1 cellular context compared by ENCODE assay signal in the genomic region with DNA sequence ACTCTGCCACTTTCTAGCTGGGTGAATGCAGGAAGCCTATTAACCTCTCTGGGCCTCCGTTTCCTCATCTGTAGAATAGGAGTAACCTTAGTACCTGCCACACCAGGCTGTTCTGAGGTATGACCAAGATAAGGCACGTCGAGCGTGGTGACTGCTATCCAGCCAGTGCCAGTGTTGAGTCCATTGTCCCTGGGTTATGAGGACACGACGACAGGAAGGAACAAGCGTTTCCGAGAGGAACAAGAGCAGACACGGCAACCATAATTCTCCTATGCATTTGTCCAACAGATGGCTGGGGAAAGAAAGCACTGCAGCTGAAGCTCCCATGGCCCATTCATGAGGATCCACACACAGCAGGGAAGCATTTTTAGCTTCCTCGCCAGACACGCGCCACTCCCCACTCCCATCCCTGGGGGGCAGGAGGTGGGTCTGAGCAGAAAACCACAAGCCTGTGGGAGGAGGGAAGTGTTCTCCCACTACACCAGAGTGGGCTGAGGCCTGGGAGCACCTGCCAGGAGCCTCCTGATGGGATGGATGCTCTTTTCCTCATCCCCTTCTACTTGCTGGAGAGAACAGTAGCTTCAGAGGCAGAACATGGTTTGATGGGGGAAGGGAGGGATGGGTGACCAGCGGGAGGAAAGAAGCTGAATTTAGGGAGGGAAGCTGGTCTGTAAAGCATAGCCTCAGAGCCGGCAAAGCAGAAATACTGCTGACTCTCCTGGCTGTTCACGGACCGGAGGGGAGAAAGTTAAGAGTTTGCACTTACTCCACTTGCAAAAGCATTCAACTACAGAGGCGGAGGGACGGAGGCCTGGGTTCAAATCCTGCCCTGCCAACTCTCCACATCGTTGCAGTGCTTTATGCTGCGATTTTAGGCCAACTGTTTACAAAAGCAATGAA.
TF ChIP-seq lines count a peak whose summit lies in the region.

No MANE protein-coding gene starts in this region.

TF ChIP-seq in GM12878, 131 proteins besides CTCF, POLR2A, EP300 and RAD21:
- TF ChIP-seq SMARCA5 (IDR thresholded peaks at IDR 0.05) (0 out of 2 replicates have a peak, but pooled peaks have one; percentile 76), IKZF1 (conservative IDR thresholded peaks at IDR 0.05) (peak; percentile 35; the same call in 1 of the 2 replicates), POU2F2 (IDR thresholded peaks at IDR 0.05; ENCODE audit: borderline replicate concordance, low read depth, low read length) (peak; percentile 20; the same call in 1 of the 3 replicates), ZNF384 (IDR thresholded peaks at IDR 0.05; ENCODE audit: borderline replicate concordance, low read depth, low read length) (no peak), MTA3 (IDR thresholded peaks at IDR 0.05; ENCODE audit: borderline replicate concordance, low read length) (0 out of 2 replicates have a peak, but pooled peaks have one; percentile 52), SMC3 (IDR thresholded peaks at IDR 0.05; ENCODE audit: borderline replicate concordance, low read length) (no peak), SPI1 (IDR thresholded peaks at IDR 0.05; ENCODE audit: borderline replicate concordance, insufficient read depth, low read depth, low read length) (no peak), ZBED1 (IDR thresholded peaks at IDR 0.05; ENCODE audit: borderline replicate concordance) (0 out of 2 replicates have a peak, but pooled peaks have one; percentile 10), CBX3 (IDR thresholded peaks at IDR 0.05; ENCODE audit: borderline replicate concordance, low read depth) (no peak), POLR2AphosphoS5 (IDR thresholded peaks at IDR 0.05; ENCODE audit: low read length) (peak; percentile 72), WRNIP1 (IDR thresholded peaks at IDR 0.05; ENCODE audit: borderline replicate concordance, low read depth, low read length) (0 out of 2 replicates have a peak, but pooled peaks have one; percentile 79), RUNX3 (IDR thresholded peaks at IDR 0.05; ENCODE audit: low read length) (peak; percentile 34; the same call in 1 of the 2 replicates)
- TF ChIP-seq, protein P1, sequence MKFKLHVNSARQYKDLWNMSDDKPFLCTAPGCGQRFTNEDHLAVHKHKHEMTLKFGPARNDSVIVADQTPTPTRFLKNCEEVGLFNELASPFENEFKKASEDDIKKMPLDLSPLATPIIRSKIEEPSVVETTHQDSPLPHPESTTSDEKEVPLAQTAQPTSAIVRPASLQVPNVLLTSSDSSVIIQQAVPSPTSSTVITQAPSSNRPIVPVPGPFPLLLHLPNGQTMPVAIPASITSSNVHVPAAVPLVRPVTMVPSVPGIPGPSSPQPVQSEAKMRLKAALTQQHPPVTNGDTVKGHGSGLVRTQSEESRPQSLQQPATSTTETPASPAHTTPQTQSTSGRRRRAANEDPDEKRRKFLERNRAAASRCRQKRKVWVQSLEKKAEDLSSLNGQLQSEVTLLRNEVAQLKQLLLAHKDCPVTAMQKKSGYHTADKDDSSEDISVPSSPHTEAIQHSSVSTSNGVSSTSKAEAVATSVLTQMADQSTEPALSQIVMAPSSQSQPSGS (IDR thresholded peaks at IDR 0.05; ENCODE audit: low read length) = no peak
- TF ChIP-seq, protein P2, sequence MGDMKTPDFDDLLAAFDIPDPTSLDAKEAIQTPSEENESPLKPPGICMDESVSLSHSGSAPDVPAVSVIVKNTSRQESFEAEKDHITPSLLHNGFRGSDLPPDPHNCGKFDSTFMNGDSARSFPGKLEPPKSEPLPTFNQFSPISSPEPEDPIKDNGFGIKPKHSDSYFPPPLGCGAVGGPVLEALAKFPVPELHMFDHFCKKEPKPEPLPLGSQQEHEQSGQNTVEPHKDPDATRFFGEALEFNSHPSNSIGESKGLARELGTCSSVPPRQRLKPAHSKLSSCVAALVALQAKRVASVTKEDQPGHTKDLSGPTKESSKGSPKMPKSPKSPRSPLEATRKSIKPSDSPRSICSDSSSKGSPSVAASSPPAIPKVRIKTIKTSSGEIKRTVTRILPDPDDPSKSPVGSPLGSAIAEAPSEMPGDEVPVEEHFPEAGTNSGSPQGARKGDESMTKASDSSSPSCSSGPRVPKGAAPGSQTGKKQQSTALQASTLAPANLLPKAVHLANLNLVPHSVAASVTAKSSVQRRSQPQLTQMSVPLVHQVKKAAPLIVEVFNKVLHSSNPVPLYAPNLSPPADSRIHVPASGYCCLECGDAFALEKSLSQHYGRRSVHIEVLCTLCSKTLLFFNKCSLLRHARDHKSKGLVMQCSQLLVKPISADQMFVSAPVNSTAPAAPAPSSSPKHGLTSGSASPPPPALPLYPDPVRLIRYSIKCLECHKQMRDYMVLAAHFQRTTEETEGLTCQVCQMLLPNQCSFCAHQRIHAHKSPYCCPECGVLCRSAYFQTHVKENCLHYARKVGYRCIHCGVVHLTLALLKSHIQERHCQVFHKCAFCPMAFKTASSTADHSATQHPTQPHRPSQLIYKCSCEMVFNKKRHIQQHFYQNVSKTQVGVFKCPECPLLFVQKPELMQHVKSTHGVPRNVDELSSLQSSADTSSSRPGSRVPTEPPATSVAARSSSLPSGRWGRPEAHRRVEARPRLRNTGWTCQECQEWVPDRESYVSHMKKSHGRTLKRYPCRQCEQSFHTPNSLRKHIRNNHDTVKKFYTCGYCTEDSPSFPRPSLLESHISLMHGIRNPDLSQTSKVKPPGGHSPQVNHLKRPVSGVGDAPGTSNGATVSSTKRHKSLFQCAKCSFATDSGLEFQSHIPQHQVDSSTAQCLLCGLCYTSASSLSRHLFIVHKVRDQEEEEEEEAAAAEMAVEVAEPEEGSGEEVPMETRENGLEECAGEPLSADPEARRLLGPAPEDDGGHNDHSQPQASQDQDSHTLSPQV (IDR thresholded peaks at IDR 0.05) = no peak
- TF ChIP-seq, protein P3, sequence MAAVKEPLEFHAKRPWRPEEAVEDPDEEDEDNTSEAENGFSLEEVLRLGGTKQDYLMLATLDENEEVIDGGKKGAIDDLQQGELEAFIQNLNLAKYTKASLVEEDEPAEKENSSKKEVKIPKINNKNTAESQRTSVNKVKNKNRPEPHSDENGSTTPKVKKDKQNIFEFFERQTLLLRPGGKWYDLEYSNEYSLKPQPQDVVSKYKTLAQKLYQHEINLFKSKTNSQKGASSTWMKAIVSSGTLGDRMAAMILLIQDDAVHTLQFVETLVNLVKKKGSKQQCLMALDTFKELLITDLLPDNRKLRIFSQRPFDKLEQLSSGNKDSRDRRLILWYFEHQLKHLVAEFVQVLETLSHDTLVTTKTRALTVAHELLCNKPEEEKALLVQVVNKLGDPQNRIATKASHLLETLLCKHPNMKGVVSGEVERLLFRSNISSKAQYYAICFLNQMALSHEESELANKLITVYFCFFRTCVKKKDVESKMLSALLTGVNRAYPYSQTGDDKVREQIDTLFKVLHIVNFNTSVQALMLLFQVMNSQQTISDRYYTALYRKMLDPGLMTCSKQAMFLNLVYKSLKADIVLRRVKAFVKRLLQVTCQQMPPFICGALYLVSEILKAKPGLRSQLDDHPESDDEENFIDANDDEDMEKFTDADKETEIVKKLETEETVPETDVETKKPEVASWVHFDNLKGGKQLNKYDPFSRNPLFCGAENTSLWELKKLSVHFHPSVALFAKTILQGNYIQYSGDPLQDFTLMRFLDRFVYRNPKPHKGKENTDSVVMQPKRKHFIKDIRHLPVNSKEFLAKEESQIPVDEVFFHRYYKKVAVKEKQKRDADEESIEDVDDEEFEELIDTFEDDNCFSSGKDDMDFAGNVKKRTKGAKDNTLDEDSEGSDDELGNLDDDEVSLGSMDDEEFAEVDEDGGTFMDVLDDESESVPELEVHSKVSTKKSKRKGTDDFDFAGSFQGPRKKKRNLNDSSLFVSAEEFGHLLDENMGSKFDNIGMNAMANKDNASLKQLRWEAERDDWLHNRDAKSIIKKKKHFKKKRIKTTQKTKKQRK (IDR thresholded peaks at IDR 0.05; ENCODE audit: low read depth, low read length) = no peak
- TF ChIP-seq, protein P4, sequence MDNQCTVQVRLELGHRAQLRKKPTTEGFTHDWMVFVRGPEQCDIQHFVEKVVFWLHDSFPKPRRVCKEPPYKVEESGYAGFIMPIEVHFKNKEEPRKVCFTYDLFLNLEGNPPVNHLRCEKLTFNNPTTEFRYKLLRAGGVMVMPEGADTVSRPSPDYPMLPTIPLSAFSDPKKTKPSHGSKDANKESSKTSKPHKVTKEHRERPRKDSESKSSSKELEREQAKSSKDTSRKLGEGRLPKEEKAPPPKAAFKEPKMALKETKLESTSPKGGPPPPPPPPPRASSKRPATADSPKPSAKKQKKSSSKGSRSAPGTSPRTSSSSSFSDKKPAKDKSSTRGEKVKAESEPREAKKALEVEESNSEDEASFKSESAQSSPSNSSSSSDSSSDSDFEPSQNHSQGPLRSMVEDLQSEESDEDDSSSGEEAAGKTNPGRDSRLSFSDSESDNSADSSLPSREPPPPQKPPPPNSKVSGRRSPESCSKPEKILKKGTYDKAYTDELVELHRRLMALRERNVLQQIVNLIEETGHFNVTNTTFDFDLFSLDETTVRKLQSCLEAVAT (IDR thresholded peaks at IDR 0.05) = no peak
TF ChIP-seq in GM12878: peak in this region for 8.
